12 cellular contexts compared by ENCODE assay signal in genomic region chr5:43769576-43770352, GRCh38.
DNase-seq lines count a peak whose midpoint lies in the region; ATAC-seq and TF ChIP-seq lines count a peak whose summit lies in the region.
"Had no signal": no experiment of that assay in that cellular context is flagged by ENCODE, and none has a peak within 500 bp of the region (broad histone marks: within the 10 kb centered on the region; RNA-seq: fewer than 3 reads in every experiment).

No MANE protein-coding gene starts in this region.

- H3K4me1 ChIP-seq in esophagus muscularis mucosa (peaks cover 0 to 27% (median 0%) of the 10 kb centered on the region in 4 donors), mesendoderm (ENCODE audit: control insufficient read depth, low read depth, low read length) (no peaks in the 10 kb centered on the region), upper lobe of right lung (no peaks in the 10 kb centered on the region), testis (no peaks in the 10 kb centered on the region)

- POLR2A ChIA-PET in T-cell (lab: Charles Lee): no interaction called here

- no peak overlapping the region for H4K5ac ChIP-seq in mesendoderm (ENCODE audit: low read length)

- peak overlapping the region; percentile 68 for H3K18ac ChIP-seq in mesendoderm (ENCODE audit: low read length)

- TF ChIP-seq POLR2A in esophagus muscularis mucosa (IDR thresholded peaks at IDR 0.05; ENCODE audit: low read depth) (no peak), testis (IDR thresholded peaks at IDR 0.05) (no peak)

- no peak overlapping the region for H3K4me2 ChIP-seq in mesendoderm (ENCODE audit: low read length)

- no peak for ATAC-seq in upper lobe of right lung
- no peak for ATAC-seq in left colon
- no peak for ATAC-seq in GM18873 (IDR thresholded peaks at IDR 0.05; ENCODE audit: low FRiP score, unreplicated experiment)
- no peak for ATAC-seq in T-cell (replicated peaks in 1 of 4)

- WGBS in esophagus muscularis mucosa: 34% methylated on average over 7 of the region's 7 CpGs
- no CpG with 5 or more reads among the region's 7 CpGs for WGBS in mesendoderm (ENCODE audit: extremely low coverage, insufficient coverage, low lambda C conversion rate)
- WGBS in testis, 2 donors: 38 to 67% methylated on average over 7 of the region's 7 CpGs

- CTCF ChIA-PET in T-cell (lab: Charles Lee): no interaction called here

- H3K27me3 ChIP-seq in MG63 (no peaks in the 10 kb centered on the region), esophagus muscularis mucosa (no peaks in the 10 kb centered on the region), mesendoderm (ENCODE audit: insufficient read depth, low read length, poor library complexity) (no peaks in the 10 kb centered on the region), upper lobe of right lung (no peaks in the 10 kb centered on the region), testis (no peaks in the 10 kb centered on the region)

- intact Hi-C loops in esophagus muscularis mucosa (cut with DNase I): no loop called here
- intact Hi-C loops in upper lobe of right lung (cut with DNase I): no loop called here
- intact Hi-C loops in left colon (cut with DNase I, micrococcal nuclease): no loop called here
- intact Hi-C loops in testis (cut with DNase I; ENCODE audit: low total_unique reads): no loop called here

- H3K9me3 ChIP-seq in MG63 (peaks cover 3% of the 10 kb centered on the region; the same call in 1 of the 2 replicates), esophagus muscularis mucosa (no peaks in the 10 kb centered on the region), upper lobe of right lung (no peaks in the 10 kb centered on the region), testis (no peaks in the 10 kb centered on the region)

- H3K4ac ChIP-seq in mesendoderm (ENCODE audit: low read depth, low read length): no peak overlapping the region

- TF ChIP-seq EP300 in esophagus muscularis mucosa (IDR thresholded peaks at IDR 0.05): no peak

- H2AK5ac ChIP-seq in mesendoderm (ENCODE audit: low read length): no peak overlapping the region

- peak overlapping the region; percentile 45 for H2BK120ac ChIP-seq in mesendoderm (ENCODE audit: low read depth, low read length)

- H3K4me3 ChIP-seq in MG63 (no peak overlapping the region), esophagus muscularis mucosa (no peak overlapping the region), mesendoderm (ENCODE audit: low read length) (no peak overlapping the region), upper lobe of right lung (no peak overlapping the region), testis (no peak overlapping the region)

- H3K9ac ChIP-seq in mesendoderm (ENCODE audit: low read length): no peak overlapping the region

- H3K27ac ChIP-seq in esophagus muscularis mucosa (replicated peaks in 1 of 4) (peak overlapping the region in 3 of 4 donors; percentile 31 to 56 (median 38)), mesendoderm (ENCODE audit: low read depth, low read length) (no peak overlapping the region), upper lobe of right lung (peak overlapping the region; percentile 45), testis (no peak overlapping the region)

- no peak overlapping the region for H3K27ac Mint-ChIP-seq in T-cell

- peaks cover 0 to 3% of the 10 kb centered on the region in 2 donors for H3K27me3 Mint-ChIP-seq in T-cell

- no peak overlapping the region for H3K23ac ChIP-seq in mesendoderm (ENCODE audit: low read length)

- H3K9me3 Mint-ChIP-seq in T-cell: no peaks in the 10 kb centered on the region

- H3K36me3 Mint-ChIP-seq in T-cell: no peaks in the 10 kb centered on the region

- H3K56ac ChIP-seq in mesendoderm (ENCODE audit: low read length): no peak overlapping the region

- peak; percentile 16 for DNase-seq in MG63
- DNase-seq in esophagus muscularis mucosa (ENCODE audit: extremely low spot score): no peak
- no peak for DNase-seq in mesendoderm
- DNase-seq in upper lobe of right lung: no peak
- no peak for DNase-seq in left colon
- DNase-seq in T-cell: no peak
- no peak for DNase-seq in testis
- DNase-seq: activated CD4-positive, alpha-beta T cell treated with anti-CD3 and anti-CD28 coated beads for 4 hours; DMS53; NCI-H1105 treated with DMSO at 0.1 percent for 48 hours; NCI-H82 had no signal

- H4K8ac ChIP-seq in mesendoderm (ENCODE audit: low read depth, low read length): no peak overlapping the region

- no peak overlapping the region for H3K4me3 Mint-ChIP-seq in T-cell

- no peak overlapping the region for H2BK15ac ChIP-seq in mesendoderm (replicated peaks; ENCODE audit: low read depth)

- peaks cover 0 to 2% (median 0%) of the 10 kb centered on the region in 3 donors for H3K4me1 Mint-ChIP-seq in T-cell

- no peak overlapping the region for H2BK5ac ChIP-seq in mesendoderm (ENCODE audit: low read length)

- no peaks in the 10 kb centered on the region for H3K79me2 ChIP-seq in mesendoderm (ENCODE audit: control insufficient read depth, insufficient read depth, low read length)

- H3K36me3 ChIP-seq in MG63 (no peaks in the 10 kb centered on the region; the same call in 1 of the 2 replicates), esophagus muscularis mucosa (no peaks in the 10 kb centered on the region), mesendoderm (ENCODE audit: control insufficient read depth, insufficient read depth, low read length) (no peaks in the 10 kb centered on the region), upper lobe of right lung (no peaks in the 10 kb centered on the region), testis (ENCODE audit: low read depth, missing control alignments) (no peaks in the 10 kb centered on the region)

- TF ChIP-seq CTCF in esophagus muscularis mucosa (IDR thresholded peaks at IDR 0.05): no peak
- no peak for TF ChIP-seq CTCF in upper lobe of right lung (IDR thresholded peaks at IDR 0.05)
- TF ChIP-seq CTCF in testis (IDR thresholded peaks at IDR 0.05): no peak

- no peaks in the 10 kb centered on the region for H3K79me1 ChIP-seq in mesendoderm (ENCODE audit: low read length)

Comparison
In these comparisons a context has a peak if more than half of its experiments do, and no peak if none do; other contexts are left out.
1. H3K27ac ChIP-seq: peak in esophagus muscularis mucosa (3 of 4) and upper lobe of right lung (single experiment); none in mesendoderm (single experiment) and testis (0 of 2).